ENCODE assay signal across 1 cellular context in genomic region chr6:108312604-108313003, GRCh38.
A peak's percentile ranks its signal among the peaks of the same experiment; 100 is the strongest.
TF ChIP-seq lines count a peak whose summit lies in the region.

No MANE protein-coding gene starts in this region.

TF ChIP-seq in HepG2, 621 proteins besides CTCF, POLR2A, EP300 and RAD21 (continues in another document):
- TF ChIP-seq SKI (IDR thresholded peaks at IDR 0.05; ENCODE audit: partially characterized antibody), result no peak
- peak; percentile 84 for TF ChIP-seq RARA (CRISPR knock-in tag; IDR thresholded peaks at IDR 0.05)
- TF ChIP-seq IRX3 (CRISPR knock-in tag; IDR thresholded peaks at IDR 0.05; ENCODE audit: borderline replicate concordance, low read depth), result no peak
- TF ChIP-seq ZMYM3 (CRISPR knock-in tag; IDR thresholded peaks at IDR 0.05), result peak; percentile 56; the same call in 1 of the 2 replicates
- TF ChIP-seq NFE2L2 (IDR thresholded peaks at IDR 0.05; ENCODE audit: low read length), result no peak
- no peak for TF ChIP-seq ZNF260 (CRISPR knock-in tag; IDR thresholded peaks at IDR 0.05; ENCODE audit: borderline replicate concordance, low read depth)
- no peak for TF ChIP-seq FOXO4 (CRISPR knock-in tag; conservative IDR thresholded peaks at IDR 0.05)
- TF ChIP-seq MLX (CRISPR knock-in tag; IDR thresholded peaks at IDR 0.05), result no peak
- no peak for TF ChIP-seq SOX6 (IDR thresholded peaks at IDR 0.05)
- TF ChIP-seq SOX6 (CRISPR knock-in tag; IDR thresholded peaks at IDR 0.05), result 0 out of 2 replicates have a peak, but pooled peaks have one; percentile 14
- no peak for TF ChIP-seq MAZ (IDR thresholded peaks at IDR 0.05; ENCODE audit: borderline replicate concordance, low read depth, low read length)
- no peak for TF ChIP-seq MAZ (CRISPR knock-in tag; IDR thresholded peaks at IDR 0.05; ENCODE audit: low read depth)
- TF ChIP-seq ZNF615 (CRISPR knock-in tag; IDR thresholded peaks at IDR 0.05; ENCODE audit: borderline replicate concordance), result no peak
- no peak for TF ChIP-seq ZNF3 (CRISPR knock-in tag; IDR thresholded peaks at IDR 0.05)
- peak; percentile 76 for TF ChIP-seq RFX1 (IDR thresholded peaks at IDR 0.05)
- no peak for TF ChIP-seq ETV5 (CRISPR knock-in tag; IDR thresholded peaks at IDR 0.05; ENCODE audit: borderline replicate concordance)
- 0 out of 2 replicates have a peak, but pooled peaks have one; percentile 17 for TF ChIP-seq MED1 (CRISPR knock-in tag; IDR thresholded peaks at IDR 0.05)
- TF ChIP-seq SYNCRIP (IDR thresholded peaks at IDR 0.05; ENCODE audit: insufficient read depth, low read depth, low read length), result no peak
- TF ChIP-seq ONECUT2 (CRISPR knock-in tag; IDR thresholded peaks at IDR 0.05), result no peak
- no peak for TF ChIP-seq SP2 (CRISPR knock-in tag; IDR thresholded peaks at IDR 0.05)
- TF ChIP-seq REXO4 (CRISPR knock-in tag; IDR thresholded peaks at IDR 0.05; ENCODE audit: borderline replicate concordance), result no peak
- no peak for TF ChIP-seq GABPB1 (CRISPR knock-in tag; IDR thresholded peaks at IDR 0.05)
- no peak for TF ChIP-seq ZBTB2 (CRISPR knock-in tag; IDR thresholded peaks at IDR 0.05; ENCODE audit: low read depth)
- no peak for TF ChIP-seq ELK4 (CRISPR knock-in tag; IDR thresholded peaks at IDR 0.05; ENCODE audit: borderline replicate concordance)
- TF ChIP-seq AKNA (CRISPR knock-in tag; IDR thresholded peaks at IDR 0.05; ENCODE audit: borderline replicate concordance), result no peak
- TF ChIP-seq PLRG1 (conservative IDR thresholded peaks at IDR 0.05), result no peak
- TF ChIP-seq FOXA1 (IDR thresholded peaks at IDR 0.05), result no peak
- TF ChIP-seq FOXA1 (CRISPR knock-in tag; IDR thresholded peaks at IDR 0.05), result 0 out of 2 replicates have a peak, but pooled peaks have one; percentile 33
- TF ChIP-seq HES4 (CRISPR knock-in tag; IDR thresholded peaks at IDR 0.05; ENCODE audit: borderline replicate concordance), result no peak
- no peak for TF ChIP-seq GLMP (CRISPR knock-in tag; IDR thresholded peaks at IDR 0.05; ENCODE audit: borderline replicate concordance)
- peak; percentile 49; the same call in 1 of the 2 replicates for TF ChIP-seq RFX3 (CRISPR knock-in tag; IDR thresholded peaks at IDR 0.05)
- TF ChIP-seq ZNF670 (CRISPR knock-in tag; IDR thresholded peaks at IDR 0.05; ENCODE audit: borderline replicate concordance), result no peak
- 0 out of 2 replicates have a peak, but pooled peaks have one; percentile 8 for TF ChIP-seq ARID5B (CRISPR knock-in tag; IDR thresholded peaks at IDR 0.05)
- 0 out of 2 replicates have a peak, but pooled peaks have one; percentile 14 for TF ChIP-seq POGZ (CRISPR knock-in tag; IDR thresholded peaks at IDR 0.05)
- 0 out of 2 replicates have a peak, but pooled peaks have one; percentile 27 for TF ChIP-seq PAXIP1 (CRISPR knock-in tag; conservative IDR thresholded peaks at IDR 0.05)
- no peak for TF ChIP-seq SP140L (CRISPR knock-in tag; IDR thresholded peaks at IDR 0.05; ENCODE audit: borderline replicate concordance)
- peak; percentile 84 for TF ChIP-seq HNF4A (CRISPR knock-in tag; IDR thresholded peaks at IDR 0.05)
- TF ChIP-seq SMAD9 (CRISPR knock-in tag; IDR thresholded peaks at IDR 0.05), result no peak
- no peak for TF ChIP-seq MED13 (CRISPR knock-in tag; IDR thresholded peaks at IDR 0.05)
- TF ChIP-seq NR2C2 (CRISPR knock-in tag; IDR thresholded peaks at IDR 0.05; ENCODE audit: borderline replicate concordance), result peak; percentile 47; the same call in 1 of the 2 replicates
- no peak for TF ChIP-seq ZNF552 (CRISPR knock-in tag; IDR thresholded peaks at IDR 0.05; ENCODE audit: borderline replicate concordance)
- TF ChIP-seq REPIN1 (CRISPR knock-in tag; IDR thresholded peaks at IDR 0.05; ENCODE audit: borderline replicate concordance, low read depth), result 0 out of 2 replicates have a peak, but pooled peaks have one; percentile 38
- no peak for TF ChIP-seq ZNF496 (CRISPR knock-in tag; IDR thresholded peaks at IDR 0.05; ENCODE audit: insufficient replicate concordance)
- TF ChIP-seq ZMYM4 (CRISPR knock-in tag; IDR thresholded peaks at IDR 0.05), result 0 out of 2 replicates have a peak, but pooled peaks have one; percentile 4
- TF ChIP-seq ZSCAN20 (CRISPR knock-in tag; IDR thresholded peaks at IDR 0.05; ENCODE audit: borderline replicate concordance), result no peak
- no peak for TF ChIP-seq CREBL2 (CRISPR knock-in tag; IDR thresholded peaks at IDR 0.05; ENCODE audit: borderline replicate concordance)
